10 cellular contexts compared by ENCODE assay signal in genomic region chr1:77412069-77412793, GRCh38.
DNase-seq lines count a peak whose midpoint lies in the region; ATAC-seq and TF ChIP-seq lines count a peak whose summit lies in the region.
"Had no signal": no experiment of that assay in that cellular context is flagged by ENCODE, and none has a peak within 500 bp of the region (broad histone marks: within the 10 kb centered on the region; RNA-seq: fewer than 3 reads in every experiment).

No MANE protein-coding gene starts in this region.

- ATAC-seq in natural killer cell treated with Interleukin-12 subunit alpha and Interleukin-12 subunit beta and Interleukin-15 and Interleukin-18, amount 100 ng/mL, for 72 hours = no peak
- ATAC-seq in GM19467 (IDR thresholded peaks at IDR 0.05; ENCODE audit: unreplicated experiment) (no peak), HG03196 (IDR thresholded peaks at IDR 0.05; ENCODE audit: unreplicated experiment) (no peak), HG03159 (IDR thresholded peaks at IDR 0.05; ENCODE audit: unreplicated experiment) (no peak)

- no peak overlapping the region for H3K4me3 Mint-ChIP-seq in brain
- peak overlapping the region; percentile 52 for H3K4me3 Mint-ChIP-seq in natural killer cell treated with Interleukin-12 subunit alpha and Interleukin-12 subunit beta and Interleukin-15 and Interleukin-18, amount 100 ng/mL, for 72 hours
- H3K4me3 Mint-ChIP-seq: activated T-helper 1 cell treated with anti-CD3 and anti-CD28 coated beads, Interleukin-12 subunit alpha, Interleukin-12 subunit beta, Interleukin-2, Interleukin-4 antibody, amounts not matched to agents 30 ng/mL and 10 ng/mL and 1 ng/mL, durations not matched to agents 14 hours and 24 hours and 36 hours had no signal

- H3K4me1 Mint-ChIP-seq in brain = peaks cover 19% of the 10 kb centered on the region
- peaks cover 19% of the 10 kb centered on the region in 2 donors for H3K4me1 Mint-ChIP-seq in natural killer cell treated with Interleukin-12 subunit alpha and Interleukin-12 subunit beta and Interleukin-15 and Interleukin-18, amount 100 ng/mL, for 72 hours (ENCODE audit: low read depth in 2 of 2)

- peak overlapping the region in 3 of 5 experiments; percentile 26 to 66 (median 33) for H3K27ac Mint-ChIP-seq in brain
- no peak overlapping the region for H3K27ac Mint-ChIP-seq in natural killer cell treated with Interleukin-12 subunit alpha and Interleukin-12 subunit beta and Interleukin-15 and Interleukin-18, amount 100 ng/mL, for 72 hours

- no peaks in the 10 kb centered on the region for H3K36me3 Mint-ChIP-seq in brain
- peaks cover 10% of the 10 kb centered on the region for H3K36me3 Mint-ChIP-seq in natural killer cell treated with Interleukin-12 subunit alpha and Interleukin-12 subunit beta and Interleukin-15 and Interleukin-18, amount 100 ng/mL, for 72 hours

- DNase-seq in ELF-1 (ENCODE audit: low read depth, low spot score) = peak; percentile 13
- peak; percentile 62 for DNase-seq in MV-4-11 (lab: John Stamatoyannopoulos, UW)
- no peak for DNase-seq in natural killer cell treated with Interleukin-12 subunit alpha and Interleukin-12 subunit beta and Interleukin-15 and Interleukin-18, amount 100 ng/mL, for 72 hours (ENCODE audit: low spot score)
- no peak for DNase-seq in erythroblast (lab: John Stamatoyannopoulos, UW)
- DNase-seq: NCI-H2029 treated with DMSO at 0.1 percent for 48 hours had no signal

- no peak for TF ChIP-seq CTCF in brain (conservative IDR thresholded peaks at IDR 0.05)

- H3K27me3 Mint-ChIP-seq in brain = peaks cover 5% of the 10 kb centered on the region
- H3K27me3 Mint-ChIP-seq in natural killer cell treated with Interleukin-12 subunit alpha and Interleukin-12 subunit beta and Interleukin-15 and Interleukin-18, amount 100 ng/mL, for 72 hours = peaks cover 30 to 40% of the 10 kb centered on the region in 2 donors

- peaks cover 0 to 11% (median 6%) of the 10 kb centered on the region in 5 experiments for H3K9me3 Mint-ChIP-seq in brain
- peaks cover 6% of the 10 kb centered on the region for H3K9me3 Mint-ChIP-seq in natural killer cell treated with Interleukin-12 subunit alpha and Interleukin-12 subunit beta and Interleukin-15 and Interleukin-18, amount 100 ng/mL, for 72 hours

- TF ChIP-seq POLR2A in erythroblast (IDR thresholded peaks at IDR 0.05; ENCODE audit: low read length) = no peak

Comparison
In these comparisons a context has a peak if more than half of its experiments do, and no peak if none do; other contexts are left out.
1. DNase-seq: peak in ELF-1 (single experiment) and MV-4-11 (single experiment); none in natural killer cell treated with Interleukin-12 subunit alpha and Interleukin-12 subunit beta and Interleukin-15 and Interleukin-18, amount 100 ng/mL, for 72 hours (single experiment) and erythroblast (0 of 2).
2. H3K27ac Mint-ChIP-seq: peak in brain (3 of 5); none in natural killer cell treated with Interleukin-12 subunit alpha and Interleukin-12 subunit beta and Interleukin-15 and Interleukin-18, amount 100 ng/mL, for 72 hours (0 of 2).